12 cellular contexts compared by ENCODE assay signal in genomic region chr1:116586741-116587143, GRCh38. TPM values are rescaled to one million over a fixed set of nuclear protein-coding genes. Genes with fewer than 3 reads are reported as not detected.
DNase-seq lines count a peak whose midpoint lies in the region; ATAC-seq and TF ChIP-seq lines count a peak whose summit lies in the region.
"Had no signal": no experiment of that assay in that cellular context is flagged by ENCODE, and none has a peak within 500 bp of the region (broad histone marks: within the 10 kb centered on the region; RNA-seq: fewer than 3 reads in every experiment).

No MANE protein-coding gene starts in this region.

- peak overlapping the region; percentile 34 for H3K27ac Mint-ChIP-seq in activated naive CD8-positive, alpha-beta T cell treated with anti-CD3 and anti-CD28 coated beads for 36 hours
- H3K27ac Mint-ChIP-seq in type B pancreatic cell, result peak overlapping the region; percentile 46
- H3K27ac Mint-ChIP-seq: progenitor cell of endocrine pancreas had no signal

- H3K9me3 Mint-ChIP-seq in activated naive CD8-positive, alpha-beta T cell treated with anti-CD3 and anti-CD28 coated beads for 36 hours, result no peaks in the 10 kb centered on the region
- no peaks in the 10 kb centered on the region for H3K9me3 Mint-ChIP-seq in type B pancreatic cell

- no peak for TF ChIP-seq POLR2A in breast epithelium (IDR thresholded peaks at IDR 0.05)

- H3K36me3 ChIP-seq in breast epithelium, result peaks cover 4% of the 10 kb centered on the region
- H3K36me3 ChIP-seq: SJSA1 had no signal

- ATAC-seq in GM21360 (IDR thresholded peaks at IDR 0.05; ENCODE audit: unreplicated experiment) (peak; percentile 63), HG03039 (IDR thresholded peaks at IDR 0.05; ENCODE audit: unreplicated experiment) (peak; percentile 73)

- no peak for DNase-seq in activated naive CD8-positive, alpha-beta T cell treated with anti-CD3 and anti-CD28 coated beads for 36 hours
- DNase-seq in type B pancreatic cell (ENCODE audit: extremely low spot score, unreplicated experiment) (no peak), H4 (ENCODE audit: low spot score) (no peak), amygdala (lab: John Stamatoyannopoulos, UW) (no peak), breast epithelium (ENCODE audit: low spot score in 2 of 2) (no peak)
- DNase-seq: activated CD4-positive, alpha-beta T cell treated with anti-CD3 and anti-CD28 coated beads, Interleukin-2, amount 50 U/mL, for 48 hours; amniotic stem cell; NCI-H2081 treated with DMSO at 0.1 percent for 48 hours had no signal

- H3K4me1 Mint-ChIP-seq in activated naive CD8-positive, alpha-beta T cell treated with anti-CD3 and anti-CD28 coated beads for 36 hours, result peaks cover 23% of the 10 kb centered on the region
- H3K4me1 Mint-ChIP-seq in type B pancreatic cell (ENCODE audit: unreplicated experiment), result peaks cover 26% of the 10 kb centered on the region

- H3K9me3 ChIP-seq in breast epithelium, result no peaks in the 10 kb centered on the region
- H3K9me3 ChIP-seq: SJSA1 had no signal

- H3K36me3 Mint-ChIP-seq in activated naive CD8-positive, alpha-beta T cell treated with anti-CD3 and anti-CD28 coated beads for 36 hours, result no peaks in the 10 kb centered on the region
- peaks cover 25% of the 10 kb centered on the region for H3K36me3 Mint-ChIP-seq in type B pancreatic cell

- H3K27ac ChIP-seq in breast epithelium, result no peak overlapping the region
- H3K27ac ChIP-seq: SJSA1 had no signal

- intact Hi-C loops in breast epithelium (cut with DNase I; ENCODE audit: low total_unique reads), result no loop called here

- no peak overlapping the region for H3K4me3 Mint-ChIP-seq in activated naive CD8-positive, alpha-beta T cell treated with anti-CD3 and anti-CD28 coated beads for 36 hours
- H3K4me3 Mint-ChIP-seq in type B pancreatic cell, result no peak overlapping the region

- no peak for TF ChIP-seq CTCF in type B pancreatic cell (conservative IDR thresholded peaks at IDR 0.05)
- TF ChIP-seq CTCF in breast epithelium (IDR thresholded peaks at IDR 0.05), result no peak

- no peaks in the 10 kb centered on the region for H3K4me1 ChIP-seq in breast epithelium
- H3K4me1 ChIP-seq: SJSA1 had no signal

- no peaks in the 10 kb centered on the region for H3K27me3 ChIP-seq in breast epithelium
- H3K27me3 ChIP-seq: SJSA1 had no signal

- no peak overlapping the region for H3K4me3 ChIP-seq in breast epithelium
- H3K4me3 ChIP-seq: SJSA1 had no signal

- no peaks in the 10 kb centered on the region for H3K27me3 Mint-ChIP-seq in activated naive CD8-positive, alpha-beta T cell treated with anti-CD3 and anti-CD28 coated beads for 36 hours
- H3K27me3 Mint-ChIP-seq in type B pancreatic cell, result no peaks in the 10 kb centered on the region
- H3K27me3 Mint-ChIP-seq: progenitor cell of endocrine pancreas had no signal

RNA-seq across cellular contexts. Expression of gene CD58, which starts 15.9 kb away (rescaled TPM):
- 1 to 10 TPM; 8.1 to 8.2 TPM for total RNA-seq in activated naive CD8-positive, alpha-beta T cell treated with anti-CD3 and anti-CD28 coated beads for 36 hours
- total RNA-seq in type B pancreatic cell (ENCODE audit: low replicate concordance), result 7.2 and 10.7 TPM in 2 replicates
- total RNA-seq in H4 (2014; rRNA removed; shearing (Covaris generic)), result 15.9 and 18.4 TPM in 2 replicates
- total RNA-seq in breast epithelium, result 10 to 100 TPM; 22.0 to 31.4 (median 31.3) TPM
